Comparison of ENCODE assay signal across 17 cellular contexts in genomic region chr2:207251022-207251421, GRCh38.
DNase-seq lines count a peak whose midpoint lies in the region; ATAC-seq and TF ChIP-seq lines count a peak whose summit lies in the region.
"Had no signal": no experiment of that assay in that cellular context is flagged by ENCODE, and none has a peak within 500 bp of the region (broad histone marks: within the 10 kb centered on the region; RNA-seq: fewer than 3 reads in every experiment).

No MANE protein-coding gene starts in this region.

- H2AK5ac ChIP-seq in mesenchymal stem cell (ENCODE audit: low read length, severe bottlenecking) = peak overlapping the region; percentile 85

- peak overlapping the region in 1 of 2 experiments; percentile 50 for H3K14ac ChIP-seq in mesenchymal stem cell (ENCODE audit: low read length in 2 of 2)

- H2BK12ac ChIP-seq in mesenchymal stem cell (ENCODE audit: low read length in 2 of 2) = peak overlapping the region; percentile 89 to 95

- H3K18ac ChIP-seq in mesenchymal stem cell (ENCODE audit: low read depth in 1 of 2, low read length in 2 of 2) = peak overlapping the region; percentile 56 to 84

- peak overlapping the region; percentile 87 for H2BK120ac ChIP-seq in mesenchymal stem cell (ENCODE audit: low read depth, low read length)

- TF ChIP-seq CTCF in brain microvascular endothelial cell (IDR thresholded peaks at IDR 0.05; ENCODE audit: low read depth, low read length, missing control alignments) = no peak

- no peak overlapping the region for H3K23ac ChIP-seq in mesenchymal stem cell (ENCODE audit: low read length in 2 of 2)

- peak overlapping the region; percentile 26 for H3K27ac ChIP-seq in brain microvascular endothelial cell
- peak overlapping the region; percentile 82 for H3K27ac ChIP-seq in mesenchymal stem cell (ENCODE audit: low read length, poor library complexity, severe bottlenecking)
- H3K27ac ChIP-seq: Peyer's patch had no signal

- H2AFZ ChIP-seq in mesenchymal stem cell (ENCODE audit: low read depth, low read length) = no peak overlapping the region

- H3K27me3 ChIP-seq in brain microvascular endothelial cell (replicated peaks) (no peaks in the 10 kb centered on the region), mesenchymal stem cell (ENCODE audit: control insufficient read depth in 1 of 2, insufficient read depth in 1 of 2, low read length in 2 of 2) (no peaks in the 10 kb centered on the region)
- H3K27me3 ChIP-seq: Peyer's patch had no signal

- no peaks in the 10 kb centered on the region for H3K9me3 ChIP-seq in mesenchymal stem cell (ENCODE audit: control insufficient read depth, low read length)
- H3K9me3 ChIP-seq: Peyer's patch had no signal

- H3K36me3 ChIP-seq in brain microvascular endothelial cell (replicated peaks) (no peaks in the 10 kb centered on the region), mesenchymal stem cell (ENCODE audit: control insufficient read depth in 1 of 2, insufficient read depth in 2 of 2, low read depth in 1 of 2, low read length in 2 of 2) (no peaks in the 10 kb centered on the region)
- H3K36me3 ChIP-seq: Peyer's patch had no signal

- no peak overlapping the region for H2BK5ac ChIP-seq in mesenchymal stem cell (ENCODE audit: low read depth, low read length, poor library complexity, severe bottlenecking)

- H3K4me3 ChIP-seq in brain microvascular endothelial cell (ENCODE audit: low read depth, low read length) = no peak overlapping the region
- no peak overlapping the region for H3K4me3 ChIP-seq in mesenchymal stem cell (ENCODE audit: insufficient read depth in 1 of 2, low read depth in 1 of 2, low read length in 2 of 2)
- H3K4me3 ChIP-seq: Peyer's patch had no signal

- peak overlapping the region; percentile 52 for H4K91ac ChIP-seq in mesenchymal stem cell (ENCODE audit: low read length)

- no peak overlapping the region for H2BK15ac ChIP-seq in mesenchymal stem cell (ENCODE audit: low read depth, poor library complexity, severe bottlenecking)

- no peak overlapping the region for H3K4me2 ChIP-seq in mesenchymal stem cell (ENCODE audit: low read length, poor library complexity, severe bottlenecking)

- DNase-seq in HCEC 1CT (peak; percentile 55), LHCN-M2 (ENCODE audit: low read depth) (peak; percentile 66), brain microvascular endothelial cell (no peak), mesenchymal stem cell (no peak), MV-4-11 (lab: John Stamatoyannopoulos, UW) (no peak), NCI-H446 treated with DMSO at 0.1 percent for 48 hours (lab: John Stamatoyannopoulos, UW) (no peak)
- DNase-seq: CD8-positive, alpha-beta T cell; DND-41; GF-D8; NCI-H1417 treated with DMSO at 0.1 percent for 48 hours; NCI-H2029; NCI-H524; Peyer's patch; SHP77 treated with DMSO at 0.1 percent for 48 hours had no signal

- H4K8ac ChIP-seq in mesenchymal stem cell (ENCODE audit: low read length) = peak overlapping the region; percentile 52

- in situ Hi-C loops in brain microvascular endothelial cell (cut with HindIII; ENCODE audit: low pct_ligation_motif_present, low sequenced_read_pairs) = no loop called here

- H3K79me1 ChIP-seq in mesenchymal stem cell (replicated peaks; ENCODE audit: low read length, poor library complexity, severe bottlenecking) = no peaks in the 10 kb centered on the region

- ATAC-seq in HG03432 (IDR thresholded peaks at IDR 0.05; ENCODE audit: unreplicated experiment) (no peak), GM19035 (IDR thresholded peaks at IDR 0.05; ENCODE audit: unreplicated experiment) (no peak)
- ATAC-seq: CD8-positive, alpha-beta T cell; HCT116 had no signal

- 92% methylated on average over 4 of the region's 4 CpGs for WGBS in mesenchymal stem cell

- peaks cover 22% of the 10 kb centered on the region for H3K4me1 ChIP-seq in mesenchymal stem cell (ENCODE audit: control insufficient read depth, insufficient read depth, low read depth, low read length)
- H3K4me1 ChIP-seq: Peyer's patch had no signal

- H3K9ac ChIP-seq in mesenchymal stem cell (ENCODE audit: low read length) = no peak overlapping the region

- H3K4ac ChIP-seq in mesenchymal stem cell (ENCODE audit: low read depth in 1 of 2, low read length in 2 of 2) = peak overlapping the region; percentile 2 to 69

Comparison
In these comparisons a context has a peak if more than half of its experiments do, and no peak if none do; other contexts are left out.
1. DNase-seq: peak in HCEC 1CT (single experiment) and LHCN-M2 (single experiment); none in brain microvascular endothelial cell (single experiment), mesenchymal stem cell (single experiment), MV-4-11 (single experiment) and NCI-H446 treated with DMSO at 0.1 percent for 48 hours (single experiment).